1 cellular context compared by ENCODE assay signal in genomic region chr2:20223345-20224190, GRCh38.
TF ChIP-seq lines count a peak whose summit lies in the region.

No MANE protein-coding gene starts in this region.

TF ChIP-seq in K562, 482 proteins besides CTCF, POLR2A, EP300 and RAD21 (continued from another document):
- no peak for TF ChIP-seq ZBTB5 (IDR thresholded peaks at IDR 0.05)
- TF ChIP-seq ZFX (CRISPR knock-in tag; IDR thresholded peaks at IDR 0.05): peak; percentile 50
